Comparison of ENCODE assay signal across 8 cellular contexts in genomic region chr3:138174421-138175122, GRCh38. TPM values are rescaled to one million over a fixed set of nuclear protein-coding genes. Genes with fewer than 3 reads are reported as not detected.
DNase-seq lines count a peak whose midpoint lies in the region; ATAC-seq and TF ChIP-seq lines count a peak whose summit lies in the region.

Gene DBR1, minus strand, starts transcription at chr3:138174921. Its CDS starts 126 bp downstream, at chr3:138174795.

- peaks cover 3% of the 10 kb centered on the region for H3K4me1 ChIP-seq in Panc1 (ENCODE audit: control insufficient read depth, insufficient read depth, low read length)
- H3K4me1 ChIP-seq in esophagus (ENCODE audit: control insufficient read depth in 2 of 2, insufficient read depth in 2 of 2, low read length in 1 of 2), result no peaks in the 10 kb centered on the region
- peaks cover 0 to 10% of the 10 kb centered on the region in 2 donors for H3K4me1 ChIP-seq in mucosa of rectum (ENCODE audit: control insufficient read depth in 2 of 2, insufficient read depth in 2 of 2, low read length in 2 of 2)

- H3K36me3 ChIP-seq in Panc1 (ENCODE audit: control insufficient read depth, insufficient read depth, low read length), result peaks cover 19% of the 10 kb centered on the region; the same call in 1 of the 2 replicates
- H3K36me3 ChIP-seq in esophagus (ENCODE audit: control insufficient read depth in 2 of 2, insufficient read depth in 2 of 2, low read length in 1 of 2), result no peaks in the 10 kb centered on the region
- peaks cover 6 to 10% of the 10 kb centered on the region in 2 donors for H3K36me3 ChIP-seq in mucosa of rectum (ENCODE audit: control insufficient read depth in 2 of 2, insufficient read depth in 2 of 2, low read length in 2 of 2)

- CTCF ChIA-PET in Panc1 (lab: Charles Lee), result interaction anchor here (0.6 to 0.7 kb wide), 2 partner anchors 149 to 274 kb away, joined by 3 to 4 read pairs; no protein-coding TSS in a partner anchor

- no peaks in the 10 kb centered on the region for H3K9me3 ChIP-seq in Panc1 (ENCODE audit: control insufficient read depth, insufficient read depth, low read depth, low read length)
- H3K9me3 ChIP-seq in esophagus (ENCODE audit: control insufficient read depth in 2 of 2, insufficient read depth in 1 of 2, low read depth in 1 of 2, low read length in 1 of 2), result no peaks in the 10 kb centered on the region
- no peaks in the 10 kb centered on the region for H3K9me3 ChIP-seq in mucosa of rectum (ENCODE audit: control insufficient read depth in 2 of 2, low read length in 2 of 2)

- no peaks in the 10 kb centered on the region for H3K27me3 Mint-ChIP-seq in activated T-cell treated with anti-CD3 and anti-CD28 coated beads, Interleukin-2, amount 50 U/mL, for 24 hours

- H3K4me3 Mint-ChIP-seq in activated T-cell treated with anti-CD3 and anti-CD28 coated beads, Interleukin-2, amount 50 U/mL, for 24 hours, result peak within 1 kb of the TSS; percentile 98

- H3K27ac Mint-ChIP-seq in activated T-cell treated with anti-CD3 and anti-CD28 coated beads, Interleukin-2, amount 50 U/mL, for 24 hours, result peak within 1 kb of the TSS; percentile 99

- peaks cover 37% of the 10 kb centered on the region for H3K4me1 Mint-ChIP-seq in activated T-cell treated with anti-CD3 and anti-CD28 coated beads, Interleukin-2, amount 50 U/mL, for 24 hours (ENCODE audit: low read depth)

- in situ Hi-C loops in Panc1 (cut with HindIII; ENCODE audit: low pct_unique_long_range_greater_than_20kb, low sequenced_read_pairs), result no loop called here

- no peak for TF ChIP-seq CTCF in Panc1 (IDR thresholded peaks at IDR 0.05)

- intact Hi-C loops in Panc1 (cut with micrococcal nuclease; ENCODE audit: unreplicated experiment), result no loop called here

- 0% methylated on average over 38 of the region's 38 CpGs for WGBS in esophagus, 2 donors

- H3K4me3 ChIP-seq in Jurkat, Clone E6-1 (ENCODE audit: low read length), result peak within 1 kb of the TSS; percentile 88
- peak within 1 kb of the TSS; percentile 87 to 97 for H3K4me3 ChIP-seq in Panc1 (ENCODE audit: low read depth in 2 of 2, low read length in 2 of 2)
- H3K4me3 ChIP-seq in esophagus (ENCODE audit: low read depth in 1 of 2, low read length in 2 of 2), result peak within 1 kb of the TSS; percentile 91 to 93
- H3K4me3 ChIP-seq in mucosa of rectum (ENCODE audit: low read length in 2 of 2), result peak within 1 kb of the TSS; percentile 87 to 93

- POLR2A ChIA-PET in Panc1 (lab: Charles Lee), result interaction anchor here (0.6 to 1.2 kb wide), 6 partner anchors 23 to 562 kb away, joined by 3 to 9 read pairs (median 4); no protein-coding TSS in a partner anchor

- no peaks in the 10 kb centered on the region for H3K9me3 Mint-ChIP-seq in activated T-cell treated with anti-CD3 and anti-CD28 coated beads, Interleukin-2, amount 50 U/mL, for 24 hours

- DNase-seq in DMS53 treated with DMSO at 0.1 percent for 48 hours (lab: John Stamatoyannopoulos, UW; ENCODE audit: unreplicated experiment) (peak; percentile 70), Panc1 (ENCODE audit: low read depth, low spot score) (no peak)
- peak; percentile 80 for DNase-seq in Jurkat, Clone E6-1 (ENCODE audit: low read depth, low spot score)
- DNase-seq in activated T-cell treated with anti-CD3 and anti-CD28 coated beads, Interleukin-2, amount 50 U/mL, for 24 hours, result peak; percentile 84
- peak; percentile 27 to 40 for DNase-seq in stimulated activated CD8-positive, alpha-beta memory T cell treated with anti-CD3 and anti-CD28 coated beads, Interleukin-7, amount 100 ng/mL, for 1 hour (ENCODE audit: low read depth in 2 of 2)

- peak within 1 kb of the TSS; percentile 76 to 79 for H3K9ac ChIP-seq in mucosa of rectum (ENCODE audit: low read depth in 1 of 2, low read length in 2 of 2)

- no peaks in the 10 kb centered on the region for H3K27me3 ChIP-seq in Panc1 (ENCODE audit: control insufficient read depth, insufficient read depth, low read length)
- no peaks in the 10 kb centered on the region for H3K27me3 ChIP-seq in esophagus (ENCODE audit: control insufficient read depth in 1 of 2, insufficient read depth in 2 of 2, low read length in 2 of 2)
- no peaks in the 10 kb centered on the region for H3K27me3 ChIP-seq in mucosa of rectum (ENCODE audit: control insufficient read depth in 2 of 2, insufficient read depth in 2 of 2, low read length in 2 of 2)

- ATAC-seq in GM21717 (IDR thresholded peaks at IDR 0.05; ENCODE audit: unreplicated experiment) (peak; percentile 89), Panc1 (peak; percentile 98)

- BruUV-seq in Panc1 (replicated peaks; lab: Mats Ljungman, UMichigan), result no TSS peak

- H3K27ac ChIP-seq in Panc1 (ENCODE audit: low read length), result peak within 1 kb of the TSS; percentile 89
- peak within 1 kb of the TSS; percentile 91 to 93 for H3K27ac ChIP-seq in esophagus (ENCODE audit: low read depth in 2 of 2, low read length in 1 of 2)
- H3K27ac ChIP-seq in mucosa of rectum (ENCODE audit: low read depth in 2 of 2, low read length in 2 of 2), result peak within 1 kb of the TSS; percentile 80 to 84

- peaks cover 48% of the 10 kb centered on the region for H3K36me3 Mint-ChIP-seq in activated T-cell treated with anti-CD3 and anti-CD28 coated beads, Interleukin-2, amount 50 U/mL, for 24 hours (ENCODE audit: low read depth)

RNA-seq across cellular contexts. Expression of gene DBR1, which starts in this region (rescaled TPM):
- polyA plus RNA-seq in Jurkat, Clone E6-1 (2012; ENCODE audit: insufficient read depth, insufficient read length), result 14.6 TPM
- 21.8 TPM for total RNA-seq in Panc1 (2021; ENCODE audit: unreplicated experiment)
- 15.6 TPM for polyA plus RNA-seq in Panc1 (2012; ENCODE audit: insufficient read length)
- polyA plus RNA-seq in esophagus, result 1 to 10 TPM; 3.6 to 6.3 TPM
